Comparison of ENCODE assay signal across 35 cellular contexts in the genomic region with DNA sequence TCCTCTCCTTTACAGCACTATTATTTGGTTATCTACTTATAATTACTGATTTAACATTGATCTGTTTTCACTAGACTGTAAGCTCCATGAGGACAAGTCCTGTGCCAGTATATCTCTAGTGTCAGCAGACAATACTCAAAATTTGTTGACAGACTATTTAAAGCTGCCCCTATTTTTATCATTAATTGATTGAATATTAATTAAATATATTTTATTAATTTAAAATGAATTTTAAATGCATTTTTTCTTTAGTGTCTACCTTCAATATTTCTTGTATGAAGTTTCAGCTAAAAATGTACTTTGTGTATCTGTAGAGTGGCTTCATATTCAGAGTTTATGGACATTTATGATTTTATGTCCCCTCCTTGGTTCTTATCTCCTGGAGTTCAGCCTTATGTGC.
"Had no signal": no experiment of that assay in that cellular context is flagged by ENCODE, and none has a peak within 500 bp of the region (broad histone marks: within the 10 kb centered on the region; RNA-seq: fewer than 3 reads in every experiment).

No MANE protein-coding gene starts in this region.

- H3K4me2 ChIP-seq: KMS-11 had no signal

- H3K9me3 ChIP-seq: MG63 had no signal

- DNase-seq: Karpas-422, Kasumi-1, KG1, MG63, MM.1S, MV-4-11, NCI-H1048, NCI-H1092, NCI-H1092 treated with DMSO at 0.1 percent for 48 hours, NCI-H1105, NCI-H1105 treated with DMSO at 0.1 percent for 48 hours, NCI-H1417, NCI-H1417 treated with DMSO at 0.1 percent for 48 hours, NCI-H1436, NCI-H1436 treated with DMSO at 0.1 percent for 48 hours, NCI-H146, NCI-H1694, NCI-H1694 treated with DMSO at 0.1 percent for 48 hours, NCI-H187, NCI-H187 treated with DMSO at 0.1 percent for 48 hours, NCI-H1930, NCI-H2029, NCI-H2029 treated with DMSO at 0.1 percent for 48 hours, NCI-H2081, NCI-H2081 treated with DMSO at 0.1 percent for 48 hours, NCI-H2107, NCI-H2171, NCI-H2171 treated with DMSO at 0.1 percent for 48 hours, NCI-H2227 treated with DMSO at 0.1 percent for 48 hours, NCI-H226, NCI-H345, NCI-H446, NCI-H446 treated with DMSO at 0.1 percent for 48 hours, NCI-H510A had no signal

- H3K9ac ChIP-seq: KMS-11 had no signal

- H3K27me3 ChIP-seq: MG63 had no signal

- H3K4me3 ChIP-seq: MG63 had no signal

- H3K27ac ChIP-seq: KMS-11 had no signal
